In genomic region chr3:10166213-10166604, GRCh38 we compare ENCODE assay signal across 2 cellular contexts.
TF ChIP-seq lines count a peak whose summit lies in the region.

No MANE protein-coding gene starts in this region.

TF ChIP-seq in IMR-90, 13 proteins besides CTCF, POLR2A, EP300 and RAD21:
- TF ChIP-seq MAFK (IDR thresholded peaks at IDR 0.05; ENCODE audit: low read depth, low read length) (no peak), NFE2L2 (IDR thresholded peaks at IDR 0.05; ENCODE audit: low read depth, low read length) (no peak), USF2 (IDR thresholded peaks at IDR 0.05; ENCODE audit: low read depth, low read length) (no peak), BHLHE40 (IDR thresholded peaks at IDR 0.05; ENCODE audit: low read depth, low read length) (no peak), RCOR1 (IDR thresholded peaks at IDR 0.05; ENCODE audit: insufficient replicate concordance, low read length) (no peak), FOS (IDR thresholded peaks at IDR 0.05; ENCODE audit: low read depth, low read length) (no peak), MAZ (IDR thresholded peaks at IDR 0.05; ENCODE audit: borderline replicate concordance, low read depth, low read length) (no peak), ELK1 (IDR thresholded peaks at IDR 0.05; ENCODE audit: borderline replicate concordance, low read depth, low read length) (no peak), RFX5 (IDR thresholded peaks at IDR 0.05; ENCODE audit: low read depth, low read length) (no peak), CHD1 (IDR thresholded peaks at IDR 0.05; ENCODE audit: low read depth, low read length) (no peak), MXI1 (IDR thresholded peaks at IDR 0.05; ENCODE audit: borderline replicate concordance, low read depth, low read length) (no peak), CEBPB (IDR thresholded peaks at IDR 0.05; ENCODE audit: low read depth, low read length) (no peak), SMC3 (IDR thresholded peaks at IDR 0.05; ENCODE audit: low read depth, low read length) (no peak)

TF ChIP-seq in K562, 482 proteins besides CTCF, POLR2A, EP300 and RAD21:
- TF ChIP-seq EP400 (IDR thresholded peaks at IDR 0.05) = no peak
- peak; percentile 75 for TF ChIP-seq ZBTB33 (CRISPR knock-in tag; IDR thresholded peaks at IDR 0.05)
- TF ChIP-seq PKNOX1 (IDR thresholded peaks at IDR 0.05) = 0 out of 2 replicates have a peak, but pooled peaks have one; percentile 17
- TF ChIP-seq RBM25 (IDR thresholded peaks at IDR 0.05; ENCODE audit: low read depth, low read length, severe bottlenecking) = peak; percentile 25
- TF ChIP-seq TAF15 (IDR thresholded peaks at IDR 0.05; ENCODE audit: low read depth, low read length) = no peak
- no peak for TF ChIP-seq CREB1 (IDR thresholded peaks at IDR 0.05)
- no peak for TF ChIP-seq CREB1 (CRISPR knock-in tag; IDR thresholded peaks at IDR 0.05)
- TF ChIP-seq SPI1 (IDR thresholded peaks at IDR 0.05; ENCODE audit: borderline replicate concordance, low read depth, low read length) = no peak
- no peak for TF ChIP-seq NCOA4 (IDR thresholded peaks at IDR 0.05; ENCODE audit: partially characterized antibody)
- TF ChIP-seq ZNF384 (IDR thresholded peaks at IDR 0.05; ENCODE audit: low read depth, low read length) = no peak
- 0 out of 4 replicates have a peak, but pooled peaks of 1 of the 2 experiments have one; percentile 24 for TF ChIP-seq KDM1A (IDR thresholded peaks at IDR 0.05)
